8 cellular contexts compared by ENCODE assay signal in the genomic region with DNA sequence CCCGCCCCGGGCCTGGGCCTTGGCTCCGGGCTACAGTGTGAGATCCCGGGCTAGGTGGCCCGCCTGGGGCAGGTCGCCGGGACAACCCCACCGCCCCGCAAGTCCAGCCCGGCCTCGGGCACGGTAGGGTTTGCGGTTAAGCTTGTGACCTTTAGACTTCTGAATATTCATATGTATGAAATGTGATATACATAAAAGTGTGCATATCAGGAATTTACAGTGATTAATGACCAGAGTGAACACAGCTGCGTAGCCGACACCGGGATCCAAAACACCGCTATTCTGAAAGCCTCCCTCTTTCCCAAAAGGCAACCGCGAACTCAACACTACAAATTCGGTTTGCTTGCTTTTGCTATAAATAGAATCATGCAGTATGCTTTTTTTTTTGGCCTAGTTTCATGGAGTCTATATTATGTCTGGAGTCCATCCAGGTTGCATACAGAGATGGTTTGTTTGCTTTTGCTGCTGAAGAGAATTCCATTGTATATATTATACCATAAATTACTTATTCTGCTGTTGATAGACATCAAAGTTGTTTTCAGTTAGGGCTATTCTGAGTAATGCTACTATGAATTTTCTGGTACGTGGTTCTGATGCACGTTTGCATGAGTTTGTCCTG. TPM values are rescaled to one million over a fixed set of nuclear protein-coding genes. Genes with fewer than 3 reads are reported as not detected.
DNase-seq lines count a peak whose midpoint lies in the region; ATAC-seq, FAIRE-seq and TF ChIP-seq lines count a peak whose summit lies in the region.

No MANE protein-coding gene starts in this region.

- no peaks in the 10 kb centered on the region for H3K9me3 Mint-ChIP-seq in IgD-negative memory B cell

- under 1% methylated on average over 18 of the region's 22 CpGs for WGBS in K562 (ENCODE audit: insufficient coverage, low coverage, missing lambda C conversion rate)
- 4% methylated on average over 19 of the region's 22 CpGs for WGBS in suprapubic skin

- TF ChIP-seq CTCF in BE2C (IDR thresholded peaks at IDR 0.05; ENCODE audit: low read depth, low read length): no peak
- TF ChIP-seq CTCF in K562 (IDR thresholded peaks at IDR 0.05 in 2 of 3, conservative IDR thresholded peaks at IDR 0.05 in 1 of 3; ENCODE audit: insufficient read depth in 2 of 3, low read depth in 1 of 3, low read length in 3 of 3): no peak
- TF ChIP-seq CTCF in suprapubic skin (IDR thresholded peaks at IDR 0.05): no peak

- H3K36me3 ChIP-seq in BE2C (peaks cover 18% of the 10 kb centered on the region), K562 (ENCODE audit: control insufficient read depth, insufficient read depth, low read length) (peaks cover 28% of the 10 kb centered on the region), suprapubic skin (peaks cover 2% of the 10 kb centered on the region)

- TSS peak; percentile 88 for BruUV-seq in K562 (replicated peaks; lab: Mats Ljungman, UMichigan)

- TF ChIP-seq POLR2A in K562 (conservative IDR thresholded peaks at IDR 0.05) (no peak), suprapubic skin (IDR thresholded peaks at IDR 0.05) (no peak)

- DNase-seq in BE2C (no peak), K562 (ENCODE audit: extremely low read depth in 1 of 4, low spot score in 3 of 4) (no peak), left lobe of liver (ENCODE audit: low spot score) (no peak), suprapubic skin (ENCODE audit: low spot score in 2 of 2) (no peak), midbrain (lab: John Stamatoyannopoulos, UW) (no peak), globus pallidus (ENCODE audit: low spot score) (no peak)

- ATAC-seq in K562: peak; percentile 72
- peak; percentile 0 for ATAC-seq in left lobe of liver
- ATAC-seq in GM21381 (IDR thresholded peaks at IDR 0.05; ENCODE audit: unreplicated experiment): no peak

- peaks cover 32 to 35% (median 32%) of the 10 kb centered on the region in 3 donors for H3K4me1 Mint-ChIP-seq in IgD-negative memory B cell

- peak overlapping the region; percentile 86 to 100 (median 89) for H3K27ac Mint-ChIP-seq in IgD-negative memory B cell

- H3K4me3 ChIP-seq in BE2C (ENCODE audit: low read depth, low read length) (peak overlapping the region; percentile 99), K562 (peak overlapping the region; percentile 96), suprapubic skin (peak overlapping the region; percentile 77)

- H3K27ac ChIP-seq in K562 (ENCODE audit: extremely low read depth, low read depth, low read length) (peak overlapping the region; percentile 92), suprapubic skin (peak overlapping the region; percentile 98)

- POLR2A ChIA-PET in K562 (lab: Yijun Ruan, JAX): interaction anchor here (0.5 to 3.7 kb wide), 5 partner anchors 9 to 324 kb away, joined by 3 to 25 read pairs (median 3); no protein-coding TSS in a partner anchor

- no peaks in the 10 kb centered on the region for H3K27me3 Mint-ChIP-seq in IgD-negative memory B cell

- no peaks in the 10 kb centered on the region for H3K9me3 ChIP-seq in BE2C
- H3K9me3 ChIP-seq in K562 (replicated peaks; ENCODE audit: control insufficient read depth, insufficient read depth, low read depth, low read length): no peaks in the 10 kb centered on the region
- H3K9me3 ChIP-seq in suprapubic skin: no peaks in the 10 kb centered on the region

- peak overlapping the region; percentile 93 to 100 (median 96) for H3K4me3 Mint-ChIP-seq in IgD-negative memory B cell

- in situ Hi-C loops in K562 (cut with MboI): no loop called here

- no peak for FAIRE-seq in K562 (lab: Jason Lieb, UNC)

- CTCF ChIA-PET in K562 (lab: Yijun Ruan, JAX; ENCODE audit: low intra/inter-chr PET ratio): no interaction called here

- H3K79me2 ChIP-seq in K562 (ENCODE audit: control insufficient read depth, insufficient read depth, low read length): peaks cover 60% of the 10 kb centered on the region

- H3K36me3 Mint-ChIP-seq in IgD-negative memory B cell: no peaks in the 10 kb centered on the region

- peak overlapping the region; percentile 93 for H3K4me2 ChIP-seq in K562 (ENCODE audit: insufficient read depth, low read length)

- H3K9ac ChIP-seq in K562 (ENCODE audit: insufficient read depth in 1 of 2, low read depth in 2 of 2, low read length in 2 of 2): peak overlapping the region; percentile 94 to 100

- peak overlapping the region; percentile 98 for H2AFZ ChIP-seq in K562 (ENCODE audit: low read depth, low read length)

- H3K27me3 ChIP-seq in BE2C (no peaks in the 10 kb centered on the region), K562 (ENCODE audit: control insufficient read depth in 2 of 2, insufficient read depth in 2 of 2, low read length in 2 of 2) (no peaks in the 10 kb centered on the region), suprapubic skin (no peaks in the 10 kb centered on the region)

- H3K4me1 ChIP-seq in BE2C (no peaks in the 10 kb centered on the region), K562 (replicated peaks in 1 of 2; ENCODE audit: control insufficient read depth in 2 of 2, insufficient read depth in 2 of 2, low read length in 2 of 2) (peaks cover 7 to 9% of the 10 kb centered on the region in 2 experiments; a peak in 2 of 5 replicates), suprapubic skin (peaks cover 47% of the 10 kb centered on the region)

- peaks cover 14% of the 10 kb centered on the region for H4K20me1 ChIP-seq in K562 (replicated peaks; ENCODE audit: control insufficient read depth, insufficient read depth, low read length)

- intact Hi-C loops in K562 (cut with micrococcal nuclease): no loop called here

- no peaks in the 10 kb centered on the region for H3K9me1 ChIP-seq in K562 (ENCODE audit: control insufficient read depth, insufficient read depth, low read length)

- TF ChIP-seq RAD21 in K562 (CRISPR knock-in tag; conservative IDR thresholded peaks at IDR 0.05 in 1 of 2, IDR thresholded peaks at IDR 0.05 in 1 of 2): no peak

- no peak for TF ChIP-seq EP300 in K562 (IDR thresholded peaks at IDR 0.05; ENCODE audit: low read length)
- TF ChIP-seq EP300 in suprapubic skin (IDR thresholded peaks at IDR 0.05): no peak

RNA-seq across cellular contexts. Expression of a gene that starts 0.7 kb away (rescaled TPM):
- polyA plus RNA-seq in BE2C (2012; ENCODE audit: insufficient read depth, insufficient read length, low read depth): 255 TPM
- 73.1 TPM for polyA plus RNA-seq in IgD-negative memory B cell
- total RNA-seq in K562 (2011; cell fraction: chromatin; rRNA removed; ENCODE audit: low replicate concordance): 76.5 and 145 TPM in 2 replicates
- total RNA-seq in K562 (2011; cell fraction: nucleolus; rRNA removed): 47.7 and 55.3 TPM in 2 replicates
- 91.1 and 108 TPM in 2 replicates for total RNA-seq in K562 (2011; cell fraction: nucleoplasm; rRNA removed)
- total RNA-seq in K562 (2014; rRNA removed): 138 and 162 TPM in 2 replicates
- 78.1 and 97.1 TPM in 2 replicates for total RNA-seq in K562 (2014; rRNA removed; fragmentation: Illumina TruSeq; extraction: Trizol)
- total RNA-seq in K562 (2015; rRNA removed; fragmentation: Illumina TruSeq; extraction: Trizol): 61.8 and 62.7 TPM in 2 replicates
- total RNA-seq in K562 (2021): 152 and 166 TPM in 2 replicates
- polyA plus RNA-seq in K562 (2011; rRNA removed): 224 and 245 TPM in 2 replicates
- polyA plus RNA-seq in K562 (2011; cell fraction: cytosol; rRNA removed): 79.9 and 192 TPM in 2 replicates
- polyA plus RNA-seq in K562 (2011; cell fraction: nucleus; rRNA removed): 123 and 248 TPM in 2 replicates
- 98.3 and 217 TPM in 2 replicates for polyA plus RNA-seq in K562 (2012)
- polyA plus RNA-seq in K562 (2014; fragmentation: Illumina TruSeq; extraction: Trizol): 189 and 206 TPM in 2 replicates
- polyA plus RNA-seq in K562 (2014; fragmentation: Nextera tagmentation; extraction: Ambion mirVana): 100 to 1,000 TPM; 212 to 214 TPM
- 229 and 233 TPM in 2 replicates for polyA plus RNA-seq in K562 (2014; rRNA removed)
- 101 and 108 TPM in 2 replicates for polyA minus RNA-seq in K562 (2011; rRNA and poly(A)+ RNA removed)
- 52.9 and 57.5 TPM in 2 replicates for polyA minus RNA-seq in K562 (2011; cell fraction: cytosol; rRNA and poly(A)+ RNA removed)
- 29.2 and 46.7 TPM in 2 replicates for polyA minus RNA-seq in K562 (2011; cell fraction: nucleus; rRNA and poly(A)+ RNA removed)
- 22.2 TPM for total RNA-seq in left lobe of liver
- total RNA-seq in suprapubic skin: 100 to 1,000 TPM in 1 of 4 donors, 10 to 100 TPM in 3; 43.1 to 122 (median 48.2) TPM

RNA-seq across cellular contexts. Expression of a gene that starts 18.4 kb away (rescaled TPM):
- polyA plus RNA-seq in BE2C (2012; ENCODE audit: insufficient read depth, insufficient read length, low read depth): 83.3 TPM
- polyA plus RNA-seq in IgD-negative memory B cell (55.2 TPM), K562 (2011; rRNA removed) (46.5 and 55.8 TPM in 2 replicates), K562 (2014; fragmentation: Illumina TruSeq; extraction: Trizol) (42.1 and 43.0 TPM in 2 replicates), K562 (2014; fragmentation: Nextera tagmentation; extraction: Ambion mirVana) (10 to 100 TPM; 24.9 to 36.6 TPM), K562 (2014; rRNA removed) (54.8 and 57.4 TPM in 2 replicates)
- 53.9 and 71.0 TPM in 2 replicates for total RNA-seq in K562 (2011; cell fraction: chromatin; rRNA removed; ENCODE audit: low replicate concordance)
- 72.0 and 80.9 TPM in 2 replicates for total RNA-seq in K562 (2011; cell fraction: nucleolus; rRNA removed)
- total RNA-seq in K562 (2011; cell fraction: nucleoplasm; rRNA removed): 87.4 and 90.5 TPM in 2 replicates
- total RNA-seq in K562 (2014; rRNA removed) (51.6 and 56.9 TPM in 2 replicates), K562 (2014; rRNA removed; fragmentation: Illumina TruSeq; extraction: Trizol) (57.2 and 59.6 TPM in 2 replicates), K562 (2015; rRNA removed; fragmentation: Illumina TruSeq; extraction: Trizol) (45.5 and 47.9 TPM in 2 replicates), K562 (2021) (37.9 and 39.6 TPM in 2 replicates), left lobe of liver (33.9 TPM), suprapubic skin (10 to 100 TPM; 39.8 to 88.3 (median 50.2) TPM)
- 30.6 and 48.2 TPM in 2 replicates for polyA plus RNA-seq in K562 (2011; cell fraction: cytosol; rRNA removed)
- 18.7 and 26.8 TPM in 2 replicates for polyA plus RNA-seq in K562 (2011; cell fraction: nucleus; rRNA removed)
- 40.6 and 47.0 TPM in 2 replicates for polyA plus RNA-seq in K562 (2012)
- 34.8 and 38.5 TPM in 2 replicates for polyA minus RNA-seq in K562 (2011; rRNA and poly(A)+ RNA removed)
- 8.6 and 8.9 TPM in 2 replicates for polyA minus RNA-seq in K562 (2011; cell fraction: cytosol; rRNA and poly(A)+ RNA removed)
- polyA minus RNA-seq in K562 (2011; cell fraction: nucleus; rRNA and poly(A)+ RNA removed): 13.5 and 23.5 TPM in 2 replicates

RNA-seq across cellular contexts. Expression of a gene that starts 43.9 kb away (rescaled TPM):
- 51.3 TPM for polyA plus RNA-seq in BE2C (2012; ENCODE audit: insufficient read depth, insufficient read length, low read depth)
- polyA plus RNA-seq in IgD-negative memory B cell: 1.1 TPM
- 29.6 and 50.1 TPM in 2 replicates for total RNA-seq in K562 (2011; cell fraction: chromatin; rRNA removed; ENCODE audit: low replicate concordance)
- total RNA-seq in K562 (2011; cell fraction: nucleolus; rRNA removed): 21.4 and 23.2 TPM in 2 replicates
- 37.2 and 50.9 TPM in 2 replicates for total RNA-seq in K562 (2011; cell fraction: nucleoplasm; rRNA removed)
- 7.7 and 9.0 TPM in 2 replicates for total RNA-seq in K562 (2014; rRNA removed)
- total RNA-seq in K562 (2014; rRNA removed; fragmentation: Illumina TruSeq; extraction: Trizol): 13.4 and 17.1 TPM in 2 replicates
- 13.4 and 14.5 TPM in 2 replicates for total RNA-seq in K562 (2015; rRNA removed; fragmentation: Illumina TruSeq; extraction: Trizol)
- 14.7 and 16.4 TPM in 2 replicates for total RNA-seq in K562 (2021)
- 11.1 and 14.6 TPM in 2 replicates for polyA plus RNA-seq in K562 (2011; rRNA removed)
- 7.1 and 9.9 TPM in 2 replicates for polyA plus RNA-seq in K562 (2011; cell fraction: cytosol; rRNA removed)
- polyA plus RNA-seq in K562 (2011; cell fraction: nucleus; rRNA removed): 7.7 and 8.3 TPM in 2 replicates
- 9.1 and 9.7 TPM in 2 replicates for polyA plus RNA-seq in K562 (2012)
- polyA plus RNA-seq in K562 (2014; fragmentation: Illumina TruSeq; extraction: Trizol): 12.8 and 14.9 TPM in 2 replicates
- polyA plus RNA-seq in K562 (2014; fragmentation: Nextera tagmentation; extraction: Ambion mirVana): 10 to 100 TPM in 1 of 2 experiments, 1 to 10 TPM in 1; 7.0 to 11.1 TPM
- polyA plus RNA-seq in K562 (2014; rRNA removed): 9.0 and 9.2 TPM in 2 replicates
- polyA minus RNA-seq in K562 (2011; rRNA and poly(A)+ RNA removed): 24.8 and 27.9 TPM in 2 replicates
- polyA minus RNA-seq in K562 (2011; cell fraction: cytosol; rRNA and poly(A)+ RNA removed): 14.9 and 16.7 TPM in 2 replicates
- polyA minus RNA-seq in K562 (2011; cell fraction: nucleus; rRNA and poly(A)+ RNA removed): 5.0 and 7.9 TPM in 2 replicates
- 6.3 TPM for total RNA-seq in left lobe of liver
- total RNA-seq in suprapubic skin: 10 to 100 TPM; 29.7 to 39.6 (median 30.5) TPM
